In the genomic region with DNA sequence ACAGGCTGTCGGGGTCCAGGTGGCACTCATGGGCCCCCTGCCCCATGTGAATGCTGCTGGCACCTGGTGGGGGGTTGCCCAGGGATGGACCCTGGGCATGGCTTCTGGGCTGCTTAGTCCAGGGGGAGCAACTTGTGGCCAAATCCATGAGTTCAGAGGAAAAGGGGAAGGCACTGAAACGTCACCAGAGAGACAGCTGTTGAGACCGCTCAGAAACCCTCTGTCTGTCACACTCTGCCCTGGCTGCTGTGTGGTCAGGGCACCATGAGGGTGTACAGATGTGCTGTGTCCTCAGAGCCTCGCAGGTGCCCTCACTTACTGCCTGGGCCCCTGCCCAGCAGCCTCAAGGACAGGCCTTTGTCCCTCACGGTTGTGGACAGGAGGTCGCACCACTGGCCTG, we compare ENCODE assay signal across 17 cellular contexts.
"Had no signal": no experiment of that assay in that cellular context is flagged by ENCODE, and none has a peak within 500 bp of the region (broad histone marks: within the 10 kb centered on the region; RNA-seq: fewer than 3 reads in every experiment).

No MANE protein-coding gene starts in this region.

- H3K27me3 ChIP-seq: dorsolateral prefrontal cortex, sigmoid colon, suprapubic skin, thyroid gland had no signal

- H3K4me3 ChIP-seq: dorsolateral prefrontal cortex, left ventricle myocardium inferior, lower lobe of right lung, sigmoid colon, suprapubic skin, thyroid gland had no signal

- H3K36me3 Mint-ChIP-seq: memory B cell, naive B cell had no signal

- H3K27ac ChIP-seq: dorsolateral prefrontal cortex, left ventricle myocardium inferior, lower lobe of right lung, sigmoid colon, suprapubic skin, thyroid gland had no signal

- H3K9me3 Mint-ChIP-seq: memory B cell, naive B cell, nephron, type B pancreatic cell had no signal

- H3K27ac Mint-ChIP-seq: memory B cell, mesothelial cell of epicardium, naive B cell, type B pancreatic cell had no signal

- H3K4me1 Mint-ChIP-seq: memory B cell, mesothelial cell of epicardium had no signal

- ATAC-seq: left cardiac atrium; lower lobe of right lung; stimulated activated naive CD8-positive, alpha-beta T cell treated with anti-CD3 and anti-CD28 coated beads, Interleukin-15, Interleukin-2, amounts not matched to agents 100 U/mL and 50 U/mL, for 24 hours had no signal

- H3K4me3 Mint-ChIP-seq: memory B cell, mesothelial cell of epicardium, naive B cell, nephron, type B pancreatic cell had no signal

- H3K4me1 ChIP-seq: left ventricle myocardium inferior, lower lobe of right lung, sigmoid colon, suprapubic skin, thyroid gland had no signal

- H3K9me3 ChIP-seq: lower lobe of right lung, sigmoid colon, suprapubic skin, thyroid gland had no signal

- DNase-seq: cortex of kidney; dorsolateral prefrontal cortex; effector CD8-positive, alpha-beta T cell; left cardiac atrium; left ventricle myocardium inferior; lower lobe of right lung; naive B cell; sigmoid colon; small intestine; stimulated activated CD4-positive, alpha-beta T cell treated with anti-CD3 and anti-CD28 coated beads, Interleukin-2, amount 100 ng/mL, for 48 hours; stimulated activated naive CD8-positive, alpha-beta T cell treated with anti-CD3 and anti-CD28 coated beads, Interleukin-15, Interleukin-2, amounts not matched to agents 100 U/mL and 50 U/mL, for 24 hours; thyroid gland had no signal

- H3K27me3 Mint-ChIP-seq: memory B cell, naive B cell, type B pancreatic cell had no signal
